Comparison of ENCODE assay signal across 1 cellular context in the genomic region with DNA sequence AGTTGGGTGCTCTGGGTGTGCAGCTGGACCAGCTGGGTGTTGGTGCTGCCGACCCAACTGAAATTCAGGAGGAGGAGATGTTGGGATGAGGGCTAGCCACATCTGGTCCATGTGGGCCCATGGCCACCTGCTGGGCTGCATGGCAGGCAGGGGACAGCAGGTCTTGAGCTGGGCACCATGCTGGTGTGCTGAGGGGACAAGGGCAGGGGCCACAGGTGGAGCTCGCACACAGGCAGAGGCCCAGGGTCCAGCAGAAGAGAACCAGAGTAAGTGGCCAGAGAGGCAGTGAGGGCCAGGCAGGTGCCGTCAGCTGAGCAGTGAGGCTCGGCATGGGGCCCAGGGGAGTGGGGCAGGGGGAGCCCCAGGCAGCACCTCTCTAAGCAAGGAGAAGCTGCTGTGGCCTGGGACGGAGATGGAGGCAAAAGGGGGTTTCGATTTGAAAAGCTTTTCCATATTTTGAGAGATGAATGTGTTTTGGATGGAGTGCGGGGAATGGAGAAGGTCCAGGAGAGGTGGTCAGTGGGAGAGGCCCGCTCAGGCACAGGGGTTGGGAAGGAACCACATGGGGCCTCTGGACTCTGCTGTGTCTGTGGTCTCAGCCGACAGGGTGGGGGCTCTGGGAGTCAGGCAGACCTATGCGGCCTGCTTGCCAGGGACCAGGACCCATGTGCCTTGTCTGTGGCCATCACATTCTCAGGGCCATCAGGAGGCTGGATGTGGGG.
TF ChIP-seq lines count a peak whose summit lies in the region.

No MANE protein-coding gene starts in this region.

TF ChIP-seq in WTC11, 78 proteins besides CTCF, POLR2A, EP300 and RAD21 (continued from another document):
- TF ChIP-seq, protein P1, sequence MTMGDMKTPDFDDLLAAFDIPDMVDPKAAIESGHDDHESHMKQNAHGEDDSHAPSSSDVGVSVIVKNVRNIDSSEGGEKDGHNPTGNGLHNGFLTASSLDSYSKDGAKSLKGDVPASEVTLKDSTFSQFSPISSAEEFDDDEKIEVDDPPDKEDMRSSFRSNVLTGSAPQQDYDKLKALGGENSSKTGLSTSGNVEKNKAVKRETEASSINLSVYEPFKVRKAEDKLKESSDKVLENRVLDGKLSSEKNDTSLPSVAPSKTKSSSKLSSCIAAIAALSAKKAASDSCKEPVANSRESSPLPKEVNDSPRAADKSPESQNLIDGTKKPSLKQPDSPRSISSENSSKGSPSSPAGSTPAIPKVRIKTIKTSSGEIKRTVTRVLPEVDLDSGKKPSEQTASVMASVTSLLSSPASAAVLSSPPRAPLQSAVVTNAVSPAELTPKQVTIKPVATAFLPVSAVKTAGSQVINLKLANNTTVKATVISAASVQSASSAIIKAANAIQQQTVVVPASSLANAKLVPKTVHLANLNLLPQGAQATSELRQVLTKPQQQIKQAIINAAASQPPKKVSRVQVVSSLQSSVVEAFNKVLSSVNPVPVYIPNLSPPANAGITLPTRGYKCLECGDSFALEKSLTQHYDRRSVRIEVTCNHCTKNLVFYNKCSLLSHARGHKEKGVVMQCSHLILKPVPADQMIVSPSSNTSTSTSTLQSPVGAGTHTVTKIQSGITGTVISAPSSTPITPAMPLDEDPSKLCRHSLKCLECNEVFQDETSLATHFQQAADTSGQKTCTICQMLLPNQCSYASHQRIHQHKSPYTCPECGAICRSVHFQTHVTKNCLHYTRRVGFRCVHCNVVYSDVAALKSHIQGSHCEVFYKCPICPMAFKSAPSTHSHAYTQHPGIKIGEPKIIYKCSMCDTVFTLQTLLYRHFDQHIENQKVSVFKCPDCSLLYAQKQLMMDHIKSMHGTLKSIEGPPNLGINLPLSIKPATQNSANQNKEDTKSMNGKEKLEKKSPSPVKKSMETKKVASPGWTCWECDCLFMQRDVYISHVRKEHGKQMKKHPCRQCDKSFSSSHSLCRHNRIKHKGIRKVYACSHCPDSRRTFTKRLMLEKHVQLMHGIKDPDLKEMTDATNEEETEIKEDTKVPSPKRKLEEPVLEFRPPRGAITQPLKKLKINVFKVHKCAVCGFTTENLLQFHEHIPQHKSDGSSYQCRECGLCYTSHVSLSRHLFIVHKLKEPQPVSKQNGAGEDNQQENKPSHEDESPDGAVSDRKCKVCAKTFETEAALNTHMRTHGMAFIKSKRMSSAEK (CRISPR knock-in tag; IDR thresholded peaks at IDR 0.05; ENCODE audit: borderline replicate concordance) = no peak
- no peak for TF ChIP-seq FOXK1 (CRISPR knock-in tag; IDR thresholded peaks at IDR 0.05)
- no peak for TF ChIP-seq ZNF396 (CRISPR knock-in tag; IDR thresholded peaks at IDR 0.05; ENCODE audit: borderline replicate concordance)
- no peak for TF ChIP-seq EMX1 (CRISPR knock-in tag; IDR thresholded peaks at IDR 0.05)
- no peak for TF ChIP-seq RELA (CRISPR knock-in tag; IDR thresholded peaks at IDR 0.05; ENCODE audit: borderline replicate concordance)
- TF ChIP-seq, protein P2, sequence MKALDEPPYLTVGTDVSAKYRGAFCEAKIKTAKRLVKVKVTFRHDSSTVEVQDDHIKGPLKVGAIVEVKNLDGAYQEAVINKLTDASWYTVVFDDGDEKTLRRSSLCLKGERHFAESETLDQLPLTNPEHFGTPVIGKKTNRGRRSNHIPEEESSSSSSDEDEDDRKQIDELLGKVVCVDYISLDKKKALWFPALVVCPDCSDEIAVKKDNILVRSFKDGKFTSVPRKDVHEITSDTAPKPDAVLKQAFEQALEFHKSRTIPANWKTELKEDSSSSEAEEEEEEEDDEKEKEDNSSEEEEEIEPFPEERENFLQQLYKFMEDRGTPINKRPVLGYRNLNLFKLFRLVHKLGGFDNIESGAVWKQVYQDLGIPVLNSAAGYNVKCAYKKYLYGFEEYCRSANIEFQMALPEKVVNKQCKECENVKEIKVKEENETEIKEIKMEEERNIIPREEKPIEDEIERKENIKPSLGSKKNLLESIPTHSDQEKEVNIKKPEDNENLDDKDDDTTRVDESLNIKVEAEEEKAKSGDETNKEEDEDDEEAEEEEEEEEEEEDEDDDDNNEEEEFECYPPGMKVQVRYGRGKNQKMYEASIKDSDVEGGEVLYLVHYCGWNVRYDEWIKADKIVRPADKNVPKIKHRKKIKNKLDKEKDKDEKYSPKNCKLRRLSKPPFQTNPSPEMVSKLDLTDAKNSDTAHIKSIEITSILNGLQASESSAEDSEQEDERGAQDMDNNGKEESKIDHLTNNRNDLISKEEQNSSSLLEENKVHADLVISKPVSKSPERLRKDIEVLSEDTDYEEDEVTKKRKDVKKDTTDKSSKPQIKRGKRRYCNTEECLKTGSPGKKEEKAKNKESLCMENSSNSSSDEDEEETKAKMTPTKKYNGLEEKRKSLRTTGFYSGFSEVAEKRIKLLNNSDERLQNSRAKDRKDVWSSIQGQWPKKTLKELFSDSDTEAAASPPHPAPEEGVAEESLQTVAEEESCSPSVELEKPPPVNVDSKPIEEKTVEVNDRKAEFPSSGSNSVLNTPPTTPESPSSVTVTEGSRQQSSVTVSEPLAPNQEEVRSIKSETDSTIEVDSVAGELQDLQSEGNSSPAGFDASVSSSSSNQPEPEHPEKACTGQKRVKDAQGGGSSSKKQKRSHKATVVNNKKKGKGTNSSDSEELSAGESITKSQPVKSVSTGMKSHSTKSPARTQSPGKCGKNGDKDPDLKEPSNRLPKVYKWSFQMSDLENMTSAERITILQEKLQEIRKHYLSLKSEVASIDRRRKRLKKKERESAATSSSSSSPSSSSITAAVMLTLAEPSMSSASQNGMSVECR (CRISPR knock-in tag; IDR thresholded peaks at IDR 0.05; ENCODE audit: borderline replicate concordance) = no peak
- TF ChIP-seq NR2C2 (CRISPR knock-in tag; IDR thresholded peaks at IDR 0.05) = no peak
- no peak for TF ChIP-seq ESRRA (CRISPR knock-in tag; IDR thresholded peaks at IDR 0.05; ENCODE audit: borderline replicate concordance)
- no peak for TF ChIP-seq KAT7 (CRISPR knock-in tag; IDR thresholded peaks at IDR 0.05; ENCODE audit: borderline replicate concordance)
- no peak for TF ChIP-seq FOXP1 (CRISPR knock-in tag; IDR thresholded peaks at IDR 0.05; ENCODE audit: borderline replicate concordance)
